32 cellular contexts compared by ENCODE assay signal in genomic region chr13:49533011-49533410, GRCh38. TPM values are rescaled to one million over a fixed set of nuclear protein-coding genes. Genes with fewer than 3 reads are reported as not detected.
DNase-seq lines count a peak whose midpoint lies in the region; ATAC-seq and TF ChIP-seq lines count a peak whose summit lies in the region.
"Had no signal": no experiment of that assay in that cellular context is flagged by ENCODE, and none has a peak within 500 bp of the region (broad histone marks: within the 10 kb centered on the region; RNA-seq: fewer than 3 reads in every experiment).

No MANE protein-coding gene starts in this region.

- H3K27me3 Mint-ChIP-seq in MCF 10A (ENCODE audit: insufficient read depth, unreplicated experiment) (no peaks in the 10 kb centered on the region), nephron progenitor cell (ENCODE audit: low read depth, poor library complexity) (no peaks in the 10 kb centered on the region)
- no peaks in the 10 kb centered on the region for H3K27me3 Mint-ChIP-seq in CD4-positive, alpha-beta memory T cell
- H3K27me3 Mint-ChIP-seq: CD4-positive, CD25-positive, alpha-beta regulatory T cell had no signal

- no peaks in the 10 kb centered on the region for H3K27me3 ChIP-seq in breast epithelium
- H3K27me3 ChIP-seq in CD4-positive, alpha-beta memory T cell (ENCODE audit: insufficient read depth, low read length): no peaks in the 10 kb centered on the region
- H3K27me3 ChIP-seq: testis had no signal

- no peak for ATAC-seq in GM18498 (IDR thresholded peaks at IDR 0.05; ENCODE audit: unreplicated experiment)
- ATAC-seq: esophagus mucosa; mucosa of descending colon; PC-3; stimulated activated naive CD8-positive, alpha-beta T cell treated with anti-CD3 and anti-CD28 coated beads, Interleukin-15, Interleukin-2, amounts not matched to agents 100 U/mL and 50 U/mL, for 24 hours had no signal

- POLR2A ChIA-PET in MCF 10A (lab: Yijun Ruan, JAX): interaction anchor here (0.7 kb wide), 1 partner anchor 10 kb away, joined by 3 read pairs; no protein-coding TSS in a partner anchor
- POLR2A ChIA-PET in CD4-positive, alpha-beta memory T cell (lab: Charles Lee; ENCODE audit: partially characterized antibody): no interaction called here

- TF ChIP-seq POLR2A in breast epithelium (IDR thresholded peaks at IDR 0.05): no peak

- H3K36me3 Mint-ChIP-seq in MCF 10A (ENCODE audit: insufficient read depth, unreplicated experiment) (peaks cover 37% of the 10 kb centered on the region), nephron progenitor cell (ENCODE audit: low read depth) (peaks cover 82% of the 10 kb centered on the region)
- H3K36me3 Mint-ChIP-seq in CD4-positive, alpha-beta memory T cell: peaks cover 35 to 45% of the 10 kb centered on the region in 2 donors

- no peak overlapping the region for H3K27ac ChIP-seq in breast epithelium
- H3K27ac ChIP-seq in CD4-positive, alpha-beta memory T cell (ENCODE audit: low read depth, low read length): no peak overlapping the region
- H3K27ac ChIP-seq: testis, VCaP had no signal

- H3K4me1 ChIP-seq in breast epithelium: no peaks in the 10 kb centered on the region
- no peaks in the 10 kb centered on the region for H3K4me1 ChIP-seq in CD4-positive, alpha-beta memory T cell (ENCODE audit: insufficient read depth, low read length)
- H3K4me1 ChIP-seq: testis had no signal

- CTCF ChIA-PET in MCF 10A (lab: Yijun Ruan, JAX): no interaction called here
- CTCF ChIA-PET in CD4-positive, alpha-beta memory T cell (lab: Charles Lee; ENCODE audit: partially characterized antibody): no interaction called here

- no peaks in the 10 kb centered on the region for H3K9me3 ChIP-seq in breast epithelium
- no peaks in the 10 kb centered on the region for H3K9me3 ChIP-seq in CD4-positive, alpha-beta memory T cell (ENCODE audit: control insufficient read depth in 1 of 2, low read length in 2 of 2)
- H3K9me3 ChIP-seq: mucosa of descending colon, testis had no signal

- H3K27ac Mint-ChIP-seq in MCF 10A (ENCODE audit: low read depth, unreplicated experiment) (no peak overlapping the region), nephron progenitor cell (peak overlapping the region; percentile 97)
- H3K27ac Mint-ChIP-seq in CD4-positive, alpha-beta memory T cell: peak overlapping the region in 4 of 7 donors; percentile 42 to 71 (median 56)
- H3K27ac Mint-ChIP-seq: endodermal cell, H9 had no signal

- no peak overlapping the region for H3K4me3 ChIP-seq in breast epithelium
- no peak overlapping the region for H3K4me3 ChIP-seq in CD4-positive, alpha-beta memory T cell (ENCODE audit: low read length in 2 of 2)
- H3K4me3 ChIP-seq: lung, mucosa of descending colon, testis had no signal

- H3K4me3 Mint-ChIP-seq in MCF 10A (ENCODE audit: unreplicated experiment): no peak overlapping the region
- H3K4me3 Mint-ChIP-seq in CD4-positive, alpha-beta memory T cell: no peak overlapping the region
- H3K4me3 Mint-ChIP-seq in nephron progenitor cell: peak overlapping the region; percentile 49
- H3K4me3 Mint-ChIP-seq: CD4-positive, CD25-positive, alpha-beta regulatory T cell; endodermal cell; H9; neural crest cell had no signal

- no peak for DNase-seq in MCF 10A (ENCODE audit: unreplicated experiment)
- DNase-seq in breast epithelium (ENCODE audit: low spot score in 2 of 2): no peak
- DNase-seq in CD4-positive, alpha-beta memory T cell: no peak
- DNase-seq in OCI-M1 (lab: John Stamatoyannopoulos, UW): peak; percentile 28
- no peak for DNase-seq in nephron progenitor cell
- no peak for DNase-seq in AG08395 (ENCODE audit: low spot score)
- no peak for DNase-seq in NCI-H1694 (lab: John Stamatoyannopoulos, UW)
- DNase-seq: activated CD4-positive, alpha-beta T cell treated with anti-CD3 and anti-CD28 coated beads for 48 hours; activated naive CD4-positive, alpha-beta T cell treated with anti-CD3 and anti-CD28 coated beads, Interleukin-2, amount 50 U/mL, for 16 hours; aorta; caudate nucleus; cortex of kidney; DMS 273 treated with DMSO at 0.1 percent for 48 hours; endodermal cell; foreskin fibroblast; H9; KG1; mucosa of descending colon; NCI-H1417 treated with DMSO at 0.1 percent for 48 hours; NCI-H446; PC-3; SHP77; stimulated activated CD4-positive, alpha-beta T cell treated with anti-CD3 and anti-CD28 coated beads, Interleukin-15, amount 100 ng/mL, for 24 hours; stimulated activated naive CD8-positive, alpha-beta T cell treated with anti-CD3 and anti-CD28 coated beads, Interleukin-15, Interleukin-2, amounts not matched to agents 100 U/mL and 50 U/mL, for 24 hours; T-helper 9 cell; testis had no signal

- intact Hi-C loops in MCF 10A (cut with micrococcal nuclease) (no loop called here), breast epithelium (cut with DNase I; ENCODE audit: low total_unique reads) (no loop called here)
- intact Hi-C loops in CD4-positive, alpha-beta memory T cell (cut with micrococcal nuclease): no loop called here

- BruUV-seq in MCF 10A (replicated peaks; lab: Mats Ljungman, UMichigan): TSS peak; percentile 39

- no peaks in the 10 kb centered on the region for H3K36me3 ChIP-seq in breast epithelium
- peaks cover 4% of the 10 kb centered on the region for H3K36me3 ChIP-seq in CD4-positive, alpha-beta memory T cell (ENCODE audit: insufficient read depth, low read length)

- H3K4me1 Mint-ChIP-seq in MCF 10A (ENCODE audit: insufficient read depth, unreplicated experiment): no peaks in the 10 kb centered on the region
- peaks cover 0 to 11% (median 9%) of the 10 kb centered on the region in 4 donors for H3K4me1 Mint-ChIP-seq in CD4-positive, alpha-beta memory T cell
- peaks cover 49% of the 10 kb centered on the region for H3K4me1 Mint-ChIP-seq in nephron progenitor cell
- H3K4me1 Mint-ChIP-seq: endodermal cell, H9 had no signal

- TF ChIP-seq CTCF in MCF 10A (IDR thresholded peaks at IDR 0.05; ENCODE audit: unreplicated experiment): no peak
- no peak for TF ChIP-seq CTCF in breast epithelium (IDR thresholded peaks at IDR 0.05)
- TF ChIP-seq CTCF in nephron progenitor cell (IDR thresholded peaks at IDR 0.05): no peak

- no peaks in the 10 kb centered on the region for H3K9me3 Mint-ChIP-seq in MCF 10A (ENCODE audit: unreplicated experiment)
- no peaks in the 10 kb centered on the region for H3K9me3 Mint-ChIP-seq in CD4-positive, alpha-beta memory T cell
- H3K9me3 Mint-ChIP-seq in nephron progenitor cell: no peaks in the 10 kb centered on the region
- H3K9me3 Mint-ChIP-seq: endodermal cell, H9, neural crest cell had no signal

RNA-seq across cellular contexts. Expression of gene PHF11, which starts 37.3 kb away (rescaled TPM):
- total RNA-seq in MCF 10A (2022) (15.4 and 17.9 TPM in 2 replicates), breast epithelium (10 to 100 TPM; 33.8 to 56.5 (median 52.1) TPM)
- 100 to 1,000 TPM; 138 to 139 TPM for total RNA-seq in CD4-positive, alpha-beta memory T cell
- 10 to 100 TPM; 90.4 to 97.3 TPM for polyA plus RNA-seq in CD4-positive, alpha-beta memory T cell

RNA-seq across cellular contexts. Expression of gene RCBTB1, which starts 52.3 kb away (rescaled TPM):
- 16.8 and 17.9 TPM in 2 replicates for total RNA-seq in MCF 10A (2022)
- 10 to 100 TPM; 13.8 to 18.4 (median 17.9) TPM for total RNA-seq in breast epithelium
- total RNA-seq in CD4-positive, alpha-beta memory T cell: 10 to 100 TPM; 20.7 to 21.3 TPM
- polyA plus RNA-seq in CD4-positive, alpha-beta memory T cell: 10 to 100 TPM; 11.2 to 14.0 TPM
